Comparison of ENCODE assay signal across 12 cellular contexts in genomic region chr1:3673381-3674099, GRCh38. TPM values are rescaled to one million over a fixed set of nuclear protein-coding genes. Genes with fewer than 3 reads are reported as not detected.
A peak's percentile ranks its signal among the peaks of the same experiment; 100 is the strongest.
DNase-seq lines count a peak whose midpoint lies in the region; ATAC-seq, FAIRE-seq and TF ChIP-seq lines count a peak whose summit lies in the region.
"Had no signal": no experiment of that assay in that cellular context is flagged by ENCODE, and none has a peak within 500 bp of the region (broad histone marks: within the 10 kb centered on the region; RNA-seq: fewer than 3 reads in every experiment).

No MANE protein-coding gene starts in this region.

- peak; percentile 50 for TF ChIP-seq CTCF in GM12864 (IDR thresholded peaks at IDR 0.05; ENCODE audit: low read depth, low read length, missing control alignments)
- TF ChIP-seq CTCF in activated B cell treated with CpG ODN at 0.5 μM for 24 hours (IDR thresholded peaks at IDR 0.05): no peak
- no peak for TF ChIP-seq CTCF in natural killer cell (IDR thresholded peaks at IDR 0.05)

- H3K9me3 Mint-ChIP-seq in activated B cell treated with CpG ODN at 0.5 μM for 24 hours: no peaks in the 10 kb centered on the region
- no peaks in the 10 kb centered on the region for H3K9me3 Mint-ChIP-seq in natural killer cell
- H3K9me3 Mint-ChIP-seq: mesothelial cell of epicardium had no signal

- CTCF ChIA-PET in activated B cell treated with CpG ODN at 0.5 μM for 24 hours (lab: Charles Lee): interaction anchor here (1.5 to 1.7 kb wide), 2 partner anchors 25 to 50 kb away, joined by 3 read pairs; no protein-coding TSS in a partner anchor

- H3K27ac Mint-ChIP-seq in activated B cell treated with CpG ODN at 0.5 μM for 24 hours (peak overlapping the region; percentile 59), natural killer cell (no peak overlapping the region)
- H3K27ac Mint-ChIP-seq: mesothelial cell of epicardium had no signal

- H3K36me3 Mint-ChIP-seq in activated B cell treated with CpG ODN at 0.5 μM for 24 hours (ENCODE audit: low read depth): no peaks in the 10 kb centered on the region
- H3K36me3 Mint-ChIP-seq in natural killer cell: no peaks in the 10 kb centered on the region
- H3K36me3 Mint-ChIP-seq: mesothelial cell of epicardium had no signal

- H3K4me3 ChIP-seq in GM12864 (ENCODE audit: low read depth, low read length): peak overlapping the region; percentile 62

- ATAC-seq in activated B cell treated with CpG ODN at 0.5 μM for 24 hours (ENCODE audit: low read depth): peak; percentile 32
- no peak for ATAC-seq in natural killer cell
- no peak for ATAC-seq in GM21737 (IDR thresholded peaks at IDR 0.05; ENCODE audit: unreplicated experiment)
- no peak for ATAC-seq in GM21825 (IDR thresholded peaks at IDR 0.05; ENCODE audit: unreplicated experiment)

- POLR2A ChIA-PET in activated B cell treated with CpG ODN at 0.5 μM for 24 hours (lab: Charles Lee): interaction anchor here (0.6 to 1.3 kb wide), 4 partner anchors 9 to 60 kb away, joined by 3 to 12 read pairs (median 3); partner anchors contain the start of gene WRAP73

- intact Hi-C loops in activated B cell treated with CpG ODN at 0.5 μM for 24 hours (cut with micrococcal nuclease): no loop called here
- intact Hi-C loops in natural killer cell (cut with micrococcal nuclease): no loop called here

- H3K27me3 Mint-ChIP-seq in activated B cell treated with CpG ODN at 0.5 μM for 24 hours (no peaks in the 10 kb centered on the region), natural killer cell (ENCODE audit: low read depth in 2 of 2) (peaks cover under 1 to 2% of the 10 kb centered on the region in 2 donors)

- FAIRE-seq in GM19239 (lab: Jason Lieb, UNC): peak; percentile 87

- H3K4me1 Mint-ChIP-seq in activated B cell treated with CpG ODN at 0.5 μM for 24 hours (peaks cover 66% of the 10 kb centered on the region), natural killer cell (peaks cover 0 to 14% of the 10 kb centered on the region in 2 donors)

- DNase-seq in GM12864 (ENCODE audit: low read depth) (no peak), GM19239 (ENCODE audit: insufficient read length, low spot score) (no peak), activated B cell treated with CpG ODN at 0.5 μM for 24 hours (no peak), natural killer cell (no peak), NCI-H1048 (lab: John Stamatoyannopoulos, UW) (no peak), cerebellar nuclear complex (lab: John Stamatoyannopoulos, UW) (no peak)
- DNase-seq: activated CD4-positive, alpha-beta T cell treated with anti-CD3 and anti-CD28 coated beads, Interleukin-2, amount 50 U/mL, for 1 hour; activated naive CD4-positive, alpha-beta T cell treated with anti-CD3 and anti-CD28 coated beads, Interleukin-2, amount 50 U/mL, for 16 hours; NCI-H2029 had no signal

- H3K4me3 Mint-ChIP-seq in activated B cell treated with CpG ODN at 0.5 μM for 24 hours (peak overlapping the region; percentile 78), natural killer cell (peak overlapping the region; percentile 13)
- H3K4me3 Mint-ChIP-seq: mesothelial cell of epicardium had no signal

RNA-seq across cellular contexts. Expression of gene TP73, which starts 21.2 kb away (rescaled TPM):
- total RNA-seq in activated B cell treated with CpG ODN at 0.5 μM for 24 hours (2.1 and 2.6 TPM in 2 replicates), natural killer cell (under 1 TPM; 0.28 to 0.50 (median 0.39) TPM)

RNA-seq across cellular contexts. Expression of gene WRAP73, which starts 23.6 kb away (rescaled TPM):
- total RNA-seq in activated B cell treated with CpG ODN at 0.5 μM for 24 hours (27.0 and 30.1 TPM in 2 replicates), natural killer cell (10 to 100 TPM; 27.8 to 35.4 (median 30.1) TPM)

RNA-seq across cellular contexts. Expression of gene TPRG1L, which starts 48.7 kb away (rescaled TPM):
- total RNA-seq in activated B cell treated with CpG ODN at 0.5 μM for 24 hours (26.5 and 27.0 TPM in 2 replicates), natural killer cell (10 to 100 TPM; 36.2 to 46.7 (median 37.9) TPM)
